1 cellular context compared by ENCODE assay signal in genomic region chr2:222738312-222738711, GRCh38.
TF ChIP-seq lines count a peak whose summit lies in the region.

No MANE protein-coding gene starts in this region.

TF ChIP-seq in GM23338, 12 proteins besides CTCF, POLR2A, EP300 and RAD21 (continued from another document):
- TF ChIP-seq REST (IDR thresholded peaks at IDR 0.05; ENCODE audit: unreplicated experiment), result no peak
- TF ChIP-seq ETS1 (IDR thresholded peaks at IDR 0.05), result no peak
- TF ChIP-seq ZNF462 (CRISPR knock-in tag; IDR thresholded peaks at IDR 0.05), result no peak
- no peak for TF ChIP-seq POLR2AphosphoS5 (IDR thresholded peaks at IDR 0.05; ENCODE audit: low read depth)
